In the genomic region with DNA sequence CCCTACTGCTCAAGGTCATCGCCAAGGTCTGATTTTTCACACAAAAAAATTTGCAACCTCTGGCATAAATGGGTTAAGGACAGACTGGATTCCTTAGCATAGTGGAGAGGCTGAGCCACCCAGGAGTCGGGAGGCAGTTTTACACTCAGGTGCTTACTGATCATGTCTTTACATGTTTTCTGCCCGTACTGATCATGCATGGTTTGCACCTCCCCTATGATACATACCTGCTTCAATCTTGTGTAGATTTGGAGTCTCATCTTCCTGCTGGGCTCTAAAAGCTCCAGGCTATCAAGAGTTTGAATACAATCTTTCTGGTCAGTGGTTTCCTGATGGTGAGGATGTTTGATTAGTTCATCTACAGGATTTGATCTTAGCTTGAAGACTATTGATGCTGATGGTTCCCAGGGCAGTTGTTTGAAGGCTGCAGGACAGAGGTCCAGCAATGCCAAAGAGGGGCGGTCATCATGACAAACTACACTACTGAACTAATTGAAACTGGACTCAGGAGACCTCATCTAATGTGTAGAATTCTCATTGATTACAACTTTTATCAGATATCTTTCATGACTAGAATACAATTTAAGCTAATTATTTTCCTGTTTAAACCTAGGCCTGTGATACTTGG, we compare ENCODE assay signal across 1 cellular context.
TF ChIP-seq lines count a peak whose summit lies in the region.

No MANE protein-coding gene starts in this region.

TF ChIP-seq in HEK293, 187 proteins besides CTCF, POLR2A, EP300 and RAD21 (continued from another document):
- TF ChIP-seq, protein P1, sequence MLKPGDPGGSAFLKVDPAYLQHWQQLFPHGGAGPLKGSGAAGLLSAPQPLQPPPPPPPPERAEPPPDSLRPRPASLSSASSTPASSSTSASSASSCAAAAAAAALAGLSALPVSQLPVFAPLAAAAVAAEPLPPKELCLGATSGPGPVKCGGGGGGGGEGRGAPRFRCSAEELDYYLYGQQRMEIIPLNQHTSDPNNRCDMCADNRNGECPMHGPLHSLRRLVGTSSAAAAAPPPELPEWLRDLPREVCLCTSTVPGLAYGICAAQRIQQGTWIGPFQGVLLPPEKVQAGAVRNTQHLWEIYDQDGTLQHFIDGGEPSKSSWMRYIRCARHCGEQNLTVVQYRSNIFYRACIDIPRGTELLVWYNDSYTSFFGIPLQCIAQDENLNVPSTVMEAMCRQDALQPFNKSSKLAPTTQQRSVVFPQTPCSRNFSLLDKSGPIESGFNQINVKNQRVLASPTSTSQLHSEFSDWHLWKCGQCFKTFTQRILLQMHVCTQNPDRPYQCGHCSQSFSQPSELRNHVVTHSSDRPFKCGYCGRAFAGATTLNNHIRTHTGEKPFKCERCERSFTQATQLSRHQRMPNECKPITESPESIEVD (tag by site-specific recombination; IDR thresholded peaks at IDR 0.05): no peak
- TF ChIP-seq ZNF292 (tag by site-specific recombination; IDR thresholded peaks at IDR 0.05; ENCODE audit: borderline replicate concordance, low read depth) (no peak), KLF8 (tag by site-specific recombination; IDR thresholded peaks at IDR 0.05) (no peak), ZNF221 (tag by site-specific recombination; IDR thresholded peaks at IDR 0.05; ENCODE audit: borderline replicate concordance) (no peak), ZNF677 (tag by site-specific recombination; IDR thresholded peaks at IDR 0.05) (no peak), ZNF202 (tag by site-specific recombination; IDR thresholded peaks at IDR 0.05; ENCODE audit: borderline replicate concordance) (no peak), ZNF776 (tag by site-specific recombination; IDR thresholded peaks at IDR 0.05; ENCODE audit: borderline replicate concordance) (no peak), ZNF19 (tag by site-specific recombination; IDR thresholded peaks at IDR 0.05; ENCODE audit: low read depth) (no peak), PRDM1 (tag by site-specific recombination; IDR thresholded peaks at IDR 0.05) (no peak), ZNF169 (tag by site-specific recombination; IDR thresholded peaks at IDR 0.05) (no peak), KLF7 (tag by site-specific recombination; IDR thresholded peaks at IDR 0.05; ENCODE audit: borderline replicate concordance) (no peak), EGR2 (tag by site-specific recombination; IDR thresholded peaks at IDR 0.05; ENCODE audit: low read depth) (no peak), ZBTB21 (tag by site-specific recombination; IDR thresholded peaks at IDR 0.05) (no peak), ZBTB17 (tag by site-specific recombination; IDR thresholded peaks at IDR 0.05) (no peak), ZNF548 (tag by site-specific recombination; IDR thresholded peaks at IDR 0.05) (no peak), ZXDB (tag by site-specific recombination; IDR thresholded peaks at IDR 0.05) (no peak)
- TF ChIP-seq, protein P2, sequence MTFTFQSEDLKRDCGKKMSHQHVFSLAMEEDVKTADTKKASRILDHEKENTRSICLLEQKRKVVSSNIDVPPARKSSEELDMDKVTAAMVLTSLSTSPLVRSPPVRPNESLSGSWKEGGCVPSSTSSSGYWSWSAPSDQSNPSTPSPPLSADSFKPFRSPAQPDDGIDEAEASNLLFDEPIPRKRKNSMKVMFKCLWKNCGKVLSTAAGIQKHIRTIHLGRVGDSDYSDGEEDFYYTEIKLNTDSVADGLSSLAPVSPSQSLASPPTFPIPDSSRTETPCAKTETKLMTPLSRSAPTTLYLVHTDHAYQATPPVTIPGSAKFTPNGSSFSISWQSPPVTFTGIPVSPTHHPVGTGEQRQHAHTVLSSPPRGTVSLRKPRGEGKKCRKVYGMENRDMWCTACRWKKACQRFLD (tag by site-specific recombination; IDR thresholded peaks at IDR 0.05): no peak
- TF ChIP-seq, protein P3, sequence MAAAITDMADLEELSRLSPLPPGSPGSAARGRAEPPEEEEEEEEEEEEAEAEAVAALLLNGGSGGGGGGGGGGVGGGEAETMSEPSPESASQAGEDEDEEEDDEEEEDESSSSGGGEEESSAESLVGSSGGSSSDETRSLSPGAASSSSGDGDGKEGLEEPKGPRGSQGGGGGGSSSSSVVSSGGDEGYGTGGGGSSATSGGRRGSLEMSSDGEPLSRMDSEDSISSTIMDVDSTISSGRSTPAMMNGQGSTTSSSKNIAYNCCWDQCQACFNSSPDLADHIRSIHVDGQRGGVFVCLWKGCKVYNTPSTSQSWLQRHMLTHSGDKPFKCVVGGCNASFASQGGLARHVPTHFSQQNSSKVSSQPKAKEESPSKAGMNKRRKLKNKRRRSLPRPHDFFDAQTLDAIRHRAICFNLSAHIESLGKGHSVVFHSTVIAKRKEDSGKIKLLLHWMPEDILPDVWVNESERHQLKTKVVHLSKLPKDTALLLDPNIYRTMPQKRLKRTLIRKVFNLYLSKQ (tag by site-specific recombination; IDR thresholded peaks at IDR 0.05; ENCODE audit: borderline replicate concordance): no peak
TF ChIP-seq in HEK293: peak in this region for 0.
